In the genomic region with DNA sequence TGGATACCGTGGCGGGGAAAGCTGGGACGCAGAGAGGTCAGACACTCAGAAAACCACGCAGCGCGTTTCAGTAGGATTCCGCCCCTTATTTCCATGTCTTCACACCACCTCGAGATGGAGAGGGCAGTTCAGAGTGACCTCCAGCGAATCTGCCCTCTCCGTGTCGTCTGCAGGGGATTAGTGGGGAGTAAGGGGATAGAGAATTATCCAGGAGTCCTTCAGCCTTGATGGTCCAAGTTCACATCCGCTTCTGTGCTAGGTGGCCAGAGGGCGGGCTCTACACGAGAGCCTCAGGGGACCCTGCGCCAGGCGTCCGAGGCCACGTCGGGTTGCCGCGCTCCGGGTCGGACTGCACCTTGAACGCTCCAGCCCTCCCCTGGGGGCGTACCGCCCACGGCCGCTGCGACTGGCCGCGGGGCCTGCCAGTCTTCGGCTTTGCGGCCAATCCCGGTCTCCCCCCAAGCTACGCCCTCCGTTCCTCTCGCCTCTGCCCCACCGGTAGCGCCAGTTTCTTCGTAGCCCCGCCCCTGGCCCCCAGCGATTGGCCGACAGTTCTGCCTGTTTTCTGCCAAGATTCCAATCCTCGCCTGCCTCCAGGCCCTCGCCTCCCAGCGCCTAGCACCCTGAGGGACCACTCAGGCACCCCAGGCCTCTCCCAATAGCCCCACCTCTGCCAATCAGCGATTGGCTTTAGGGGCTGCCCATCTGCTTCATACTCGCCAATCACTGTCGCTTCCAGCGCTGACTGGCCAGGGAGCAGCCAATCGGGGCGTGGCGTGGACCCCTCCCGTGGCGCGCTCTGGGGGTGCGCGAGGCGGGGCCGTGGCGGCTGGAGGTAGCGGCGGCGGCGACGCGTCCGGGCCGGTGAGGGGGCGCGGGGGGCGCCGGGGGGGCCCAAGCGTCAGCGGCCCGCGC, we compare ENCODE assay signal across 1 cellular context.
TF ChIP-seq lines count a peak whose summit lies in the region.

A gene with protein sequence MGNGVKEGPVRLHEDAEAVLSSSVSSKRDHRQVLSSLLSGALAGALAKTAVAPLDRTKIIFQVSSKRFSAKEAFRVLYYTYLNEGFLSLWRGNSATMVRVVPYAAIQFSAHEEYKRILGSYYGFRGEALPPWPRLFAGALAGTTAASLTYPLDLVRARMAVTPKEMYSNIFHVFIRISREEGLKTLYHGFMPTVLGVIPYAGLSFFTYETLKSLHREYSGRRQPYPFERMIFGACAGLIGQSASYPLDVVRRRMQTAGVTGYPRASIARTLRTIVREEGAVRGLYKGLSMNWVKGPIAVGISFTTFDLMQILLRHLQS (plus strand): TSS at position 812 of the 915 bp plus-strand sequence. CDS start 32,131 bp downstream, outside the sequence.

TF ChIP-seq in K562, 482 proteins besides CTCF, POLR2A, EP300 and RAD21 (continued from another document and continues in another):
- TF ChIP-seq, protein P1, sequence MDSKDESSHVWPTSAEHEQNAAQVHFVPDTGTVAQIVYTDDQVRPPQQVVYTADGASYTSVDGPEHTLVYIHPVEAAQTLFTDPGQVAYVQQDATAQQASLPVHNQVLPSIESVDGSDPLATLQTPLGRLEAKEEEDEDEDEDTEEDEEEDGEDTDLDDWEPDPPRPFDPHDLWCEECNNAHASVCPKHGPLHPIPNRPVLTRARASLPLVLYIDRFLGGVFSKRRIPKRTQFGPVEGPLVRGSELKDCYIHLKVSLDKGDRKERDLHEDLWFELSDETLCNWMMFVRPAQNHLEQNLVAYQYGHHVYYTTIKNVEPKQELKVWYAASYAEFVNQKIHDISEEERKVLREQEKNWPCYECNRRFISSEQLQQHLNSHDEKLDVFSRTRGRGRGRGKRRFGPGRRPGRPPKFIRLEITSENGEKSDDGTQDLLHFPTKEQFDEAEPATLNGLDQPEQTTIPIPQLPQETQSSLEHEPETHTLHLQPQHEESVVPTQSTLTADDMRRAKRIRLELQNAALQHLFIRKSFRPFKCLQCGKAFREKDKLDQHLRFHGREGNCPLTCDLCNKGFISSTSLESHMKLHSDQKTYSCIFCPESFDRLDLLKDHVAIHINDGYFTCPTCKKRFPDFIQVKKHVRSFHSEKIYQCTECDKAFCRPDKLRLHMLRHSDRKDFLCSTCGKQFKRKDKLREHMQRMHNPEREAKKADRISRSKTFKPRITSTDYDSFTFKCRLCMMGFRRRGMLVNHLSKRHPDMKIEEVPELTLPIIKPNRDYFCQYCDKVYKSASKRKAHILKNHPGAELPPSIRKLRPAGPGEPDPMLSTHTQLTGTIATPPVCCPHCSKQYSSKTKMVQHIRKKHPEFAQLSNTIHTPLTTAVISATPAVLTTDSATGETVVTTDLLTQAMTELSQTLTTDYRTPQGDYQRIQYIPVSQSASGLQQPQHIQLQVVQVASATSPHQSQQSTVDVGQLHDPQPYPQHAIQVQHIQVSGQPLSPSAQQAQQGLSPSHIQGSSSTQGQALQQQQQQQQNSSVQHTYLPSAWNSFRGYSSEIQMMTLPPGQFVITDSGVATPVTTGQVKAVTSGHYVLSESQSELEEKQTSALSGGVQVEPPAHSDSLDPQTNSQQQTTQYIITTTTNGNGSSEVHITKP (IDR thresholded peaks at IDR 0.05; ENCODE audit: partially characterized antibody), result no peak
- TF ChIP-seq, protein P2, sequence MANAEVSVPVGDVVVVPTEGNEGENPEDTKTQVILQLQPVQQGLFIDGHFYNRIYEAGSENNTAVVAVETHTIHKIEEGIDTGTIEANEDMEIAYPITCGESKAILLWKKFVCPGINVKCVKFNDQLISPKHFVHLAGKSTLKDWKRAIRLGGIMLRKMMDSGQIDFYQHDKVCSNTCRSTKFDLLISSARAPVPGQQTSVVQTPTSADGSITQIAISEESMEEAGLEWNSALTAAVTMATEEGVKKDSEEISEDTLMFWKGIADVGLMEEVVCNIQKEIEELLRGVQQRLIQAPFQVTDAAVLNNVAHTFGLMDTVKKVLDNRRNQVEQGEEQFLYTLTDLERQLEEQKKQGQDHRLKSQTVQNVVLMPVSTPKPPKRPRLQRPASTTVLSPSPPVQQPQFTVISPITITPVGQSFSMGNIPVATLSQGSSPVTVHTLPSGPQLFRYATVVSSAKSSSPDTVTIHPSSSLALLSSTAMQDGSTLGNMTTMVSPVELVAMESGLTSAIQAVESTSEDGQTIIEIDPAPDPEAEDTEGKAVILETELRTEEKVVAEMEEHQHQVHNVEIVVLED (CRISPR knock-in tag; IDR thresholded peaks at IDR 0.05), result peak; percentile 57
- TF ChIP-seq PHF21A (IDR thresholded peaks at IDR 0.05; ENCODE audit: borderline replicate concordance, low read depth) (no peak), PHB (CRISPR knock-in tag; IDR thresholded peaks at IDR 0.05) (peak; percentile 78; the same call in 1 of the 2 replicates), ZC3H8 (IDR thresholded peaks at IDR 0.05) (no peak), L3MBTL2 (IDR thresholded peaks at IDR 0.05) (peak; percentile 83), SMAD1 (IDR thresholded peaks at IDR 0.05; ENCODE audit: low read depth, low read length, partially characterized antibody) (no peak), GATAD2A (IDR thresholded peaks at IDR 0.05) (no peak), BRF1 (IDR thresholded peaks at IDR 0.05; ENCODE audit: borderline replicate concordance, extremely low read depth, insufficient read length) (no peak), ZFX (CRISPR knock-in tag; IDR thresholded peaks at IDR 0.05) (peak; percentile 34; the same call in 1 of the 2 replicates), CHD4 (IDR thresholded peaks at IDR 0.05; ENCODE audit: insufficient read depth, insufficient replicate concordance, low read depth, low read length, poor library complexity, severe bottlenecking) (no peak), SETDB1 (IDR thresholded peaks at IDR 0.05; ENCODE audit: low read length) (no peak), POLR3G (IDR thresholded peaks at IDR 0.05; ENCODE audit: extremely low read depth, insufficient read length, insufficient replicate concordance) (no peak), ZNF232 (CRISPR knock-in tag; IDR thresholded peaks at IDR 0.05) (no peak), ARID1B (IDR thresholded peaks at IDR 0.05) (no peak), MTA1 (IDR thresholded peaks at IDR 0.05; ENCODE audit: borderline replicate concordance) (peak; percentile 49; the same call in 1 of the 2 replicates), ZNF830 (CRISPR knock-in tag; IDR thresholded peaks at IDR 0.05) (no peak), ZNF140 (CRISPR knock-in tag; IDR thresholded peaks at IDR 0.05) (no peak)
- TF ChIP-seq, protein P3, sequence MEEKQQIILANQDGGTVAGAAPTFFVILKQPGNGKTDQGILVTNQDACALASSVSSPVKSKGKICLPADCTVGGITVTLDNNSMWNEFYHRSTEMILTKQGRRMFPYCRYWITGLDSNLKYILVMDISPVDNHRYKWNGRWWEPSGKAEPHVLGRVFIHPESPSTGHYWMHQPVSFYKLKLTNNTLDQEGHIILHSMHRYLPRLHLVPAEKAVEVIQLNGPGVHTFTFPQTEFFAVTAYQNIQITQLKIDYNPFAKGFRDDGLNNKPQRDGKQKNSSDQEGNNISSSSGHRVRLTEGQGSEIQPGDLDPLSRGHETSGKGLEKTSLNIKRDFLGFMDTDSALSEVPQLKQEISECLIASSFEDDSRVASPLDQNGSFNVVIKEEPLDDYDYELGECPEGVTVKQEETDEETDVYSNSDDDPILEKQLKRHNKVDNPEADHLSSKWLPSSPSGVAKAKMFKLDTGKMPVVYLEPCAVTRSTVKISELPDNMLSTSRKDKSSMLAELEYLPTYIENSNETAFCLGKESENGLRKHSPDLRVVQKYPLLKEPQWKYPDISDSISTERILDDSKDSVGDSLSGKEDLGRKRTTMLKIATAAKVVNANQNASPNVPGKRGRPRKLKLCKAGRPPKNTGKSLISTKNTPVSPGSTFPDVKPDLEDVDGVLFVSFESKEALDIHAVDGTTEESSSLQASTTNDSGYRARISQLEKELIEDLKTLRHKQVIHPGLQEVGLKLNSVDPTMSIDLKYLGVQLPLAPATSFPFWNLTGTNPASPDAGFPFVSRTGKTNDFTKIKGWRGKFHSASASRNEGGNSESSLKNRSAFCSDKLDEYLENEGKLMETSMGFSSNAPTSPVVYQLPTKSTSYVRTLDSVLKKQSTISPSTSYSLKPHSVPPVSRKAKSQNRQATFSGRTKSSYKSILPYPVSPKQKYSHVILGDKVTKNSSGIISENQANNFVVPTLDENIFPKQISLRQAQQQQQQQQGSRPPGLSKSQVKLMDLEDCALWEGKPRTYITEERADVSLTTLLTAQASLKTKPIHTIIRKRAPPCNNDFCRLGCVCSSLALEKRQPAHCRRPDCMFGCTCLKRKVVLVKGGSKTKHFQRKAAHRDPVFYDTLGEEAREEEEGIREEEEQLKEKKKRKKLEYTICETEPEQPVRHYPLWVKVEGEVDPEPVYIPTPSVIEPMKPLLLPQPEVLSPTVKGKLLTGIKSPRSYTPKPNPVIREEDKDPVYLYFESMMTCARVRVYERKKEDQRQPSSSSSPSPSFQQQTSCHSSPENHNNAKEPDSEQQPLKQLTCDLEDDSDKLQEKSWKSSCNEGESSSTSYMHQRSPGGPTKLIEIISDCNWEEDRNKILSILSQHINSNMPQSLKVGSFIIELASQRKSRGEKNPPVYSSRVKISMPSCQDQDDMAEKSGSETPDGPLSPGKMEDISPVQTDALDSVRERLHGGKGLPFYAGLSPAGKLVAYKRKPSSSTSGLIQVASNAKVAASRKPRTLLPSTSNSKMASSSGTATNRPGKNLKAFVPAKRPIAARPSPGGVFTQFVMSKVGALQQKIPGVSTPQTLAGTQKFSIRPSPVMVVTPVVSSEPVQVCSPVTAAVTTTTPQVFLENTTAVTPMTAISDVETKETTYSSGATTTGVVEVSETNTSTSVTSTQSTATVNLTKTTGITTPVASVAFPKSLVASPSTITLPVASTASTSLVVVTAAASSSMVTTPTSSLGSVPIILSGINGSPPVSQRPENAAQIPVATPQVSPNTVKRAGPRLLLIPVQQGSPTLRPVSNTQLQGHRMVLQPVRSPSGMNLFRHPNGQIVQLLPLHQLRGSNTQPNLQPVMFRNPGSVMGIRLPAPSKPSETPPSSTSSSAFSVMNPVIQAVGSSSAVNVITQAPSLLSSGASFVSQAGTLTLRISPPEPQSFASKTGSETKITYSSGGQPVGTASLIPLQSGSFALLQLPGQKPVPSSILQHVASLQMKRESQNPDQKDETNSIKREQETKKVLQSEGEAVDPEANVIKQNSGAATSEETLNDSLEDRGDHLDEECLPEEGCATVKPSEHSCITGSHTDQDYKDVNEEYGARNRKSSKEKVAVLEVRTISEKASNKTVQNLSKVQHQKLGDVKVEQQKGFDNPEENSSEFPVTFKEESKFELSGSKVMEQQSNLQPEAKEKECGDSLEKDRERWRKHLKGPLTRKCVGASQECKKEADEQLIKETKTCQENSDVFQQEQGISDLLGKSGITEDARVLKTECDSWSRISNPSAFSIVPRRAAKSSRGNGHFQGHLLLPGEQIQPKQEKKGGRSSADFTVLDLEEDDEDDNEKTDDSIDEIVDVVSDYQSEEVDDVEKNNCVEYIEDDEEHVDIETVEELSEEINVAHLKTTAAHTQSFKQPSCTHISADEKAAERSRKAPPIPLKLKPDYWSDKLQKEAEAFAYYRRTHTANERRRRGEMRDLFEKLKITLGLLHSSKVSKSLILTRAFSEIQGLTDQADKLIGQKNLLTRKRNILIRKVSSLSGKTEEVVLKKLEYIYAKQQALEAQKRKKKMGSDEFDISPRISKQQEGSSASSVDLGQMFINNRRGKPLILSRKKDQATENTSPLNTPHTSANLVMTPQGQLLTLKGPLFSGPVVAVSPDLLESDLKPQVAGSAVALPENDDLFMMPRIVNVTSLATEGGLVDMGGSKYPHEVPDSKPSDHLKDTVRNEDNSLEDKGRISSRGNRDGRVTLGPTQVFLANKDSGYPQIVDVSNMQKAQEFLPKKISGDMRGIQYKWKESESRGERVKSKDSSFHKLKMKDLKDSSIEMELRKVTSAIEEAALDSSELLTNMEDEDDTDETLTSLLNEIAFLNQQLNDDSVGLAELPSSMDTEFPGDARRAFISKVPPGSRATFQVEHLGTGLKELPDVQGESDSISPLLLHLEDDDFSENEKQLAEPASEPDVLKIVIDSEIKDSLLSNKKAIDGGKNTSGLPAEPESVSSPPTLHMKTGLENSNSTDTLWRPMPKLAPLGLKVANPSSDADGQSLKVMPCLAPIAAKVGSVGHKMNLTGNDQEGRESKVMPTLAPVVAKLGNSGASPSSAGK (IDR thresholded peaks at IDR 0.05), result peak; percentile 80
- TF ChIP-seq, protein P4, sequence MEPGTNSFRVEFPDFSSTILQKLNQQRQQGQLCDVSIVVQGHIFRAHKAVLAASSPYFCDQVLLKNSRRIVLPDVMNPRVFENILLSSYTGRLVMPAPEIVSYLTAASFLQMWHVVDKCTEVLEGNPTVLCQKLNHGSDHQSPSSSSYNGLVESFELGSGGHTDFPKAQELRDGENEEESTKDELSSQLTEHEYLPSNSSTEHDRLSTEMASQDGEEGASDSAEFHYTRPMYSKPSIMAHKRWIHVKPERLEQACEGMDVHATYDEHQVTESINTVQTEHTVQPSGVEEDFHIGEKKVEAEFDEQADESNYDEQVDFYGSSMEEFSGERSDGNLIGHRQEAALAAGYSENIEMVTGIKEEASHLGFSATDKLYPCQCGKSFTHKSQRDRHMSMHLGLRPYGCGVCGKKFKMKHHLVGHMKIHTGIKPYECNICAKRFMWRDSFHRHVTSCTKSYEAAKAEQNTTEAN (CRISPR knock-in tag; IDR thresholded peaks at IDR 0.05), result no peak
- TF ChIP-seq, protein P5, sequence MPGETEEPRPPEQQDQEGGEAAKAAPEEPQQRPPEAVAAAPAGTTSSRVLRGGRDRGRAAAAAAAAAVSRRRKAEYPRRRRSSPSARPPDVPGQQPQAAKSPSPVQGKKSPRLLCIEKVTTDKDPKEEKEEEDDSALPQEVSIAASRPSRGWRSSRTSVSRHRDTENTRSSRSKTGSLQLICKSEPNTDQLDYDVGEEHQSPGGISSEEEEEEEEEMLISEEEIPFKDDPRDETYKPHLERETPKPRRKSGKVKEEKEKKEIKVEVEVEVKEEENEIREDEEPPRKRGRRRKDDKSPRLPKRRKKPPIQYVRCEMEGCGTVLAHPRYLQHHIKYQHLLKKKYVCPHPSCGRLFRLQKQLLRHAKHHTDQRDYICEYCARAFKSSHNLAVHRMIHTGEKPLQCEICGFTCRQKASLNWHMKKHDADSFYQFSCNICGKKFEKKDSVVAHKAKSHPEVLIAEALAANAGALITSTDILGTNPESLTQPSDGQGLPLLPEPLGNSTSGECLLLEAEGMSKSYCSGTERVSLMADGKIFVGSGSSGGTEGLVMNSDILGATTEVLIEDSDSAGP (CRISPR knock-in tag; IDR thresholded peaks at IDR 0.05), result 0 out of 2 replicates have a peak, but pooled peaks have one; percentile 26
- TF ChIP-seq, protein P6, sequence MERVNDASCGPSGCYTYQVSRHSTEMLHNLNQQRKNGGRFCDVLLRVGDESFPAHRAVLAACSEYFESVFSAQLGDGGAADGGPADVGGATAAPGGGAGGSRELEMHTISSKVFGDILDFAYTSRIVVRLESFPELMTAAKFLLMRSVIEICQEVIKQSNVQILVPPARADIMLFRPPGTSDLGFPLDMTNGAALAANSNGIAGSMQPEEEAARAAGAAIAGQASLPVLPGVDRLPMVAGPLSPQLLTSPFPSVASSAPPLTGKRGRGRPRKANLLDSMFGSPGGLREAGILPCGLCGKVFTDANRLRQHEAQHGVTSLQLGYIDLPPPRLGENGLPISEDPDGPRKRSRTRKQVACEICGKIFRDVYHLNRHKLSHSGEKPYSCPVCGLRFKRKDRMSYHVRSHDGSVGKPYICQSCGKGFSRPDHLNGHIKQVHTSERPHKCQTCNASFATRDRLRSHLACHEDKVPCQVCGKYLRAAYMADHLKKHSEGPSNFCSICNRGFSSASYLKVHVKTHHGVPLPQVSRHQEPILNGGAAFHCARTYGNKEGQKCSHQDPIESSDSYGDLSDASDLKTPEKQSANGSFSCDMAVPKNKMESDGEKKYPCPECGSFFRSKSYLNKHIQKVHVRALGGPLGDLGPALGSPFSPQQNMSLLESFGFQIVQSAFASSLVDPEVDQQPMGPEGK (CRISPR knock-in tag; IDR thresholded peaks at IDR 0.05; ENCODE audit: borderline replicate concordance), result no peak
